In genomic region chr2:29765711-29766110, GRCh38 we compare ENCODE assay signal across 16 cellular contexts.
"Had no signal": no experiment of that assay in that cellular context is flagged by ENCODE, and none has a peak within 500 bp of the region (broad histone marks: within the 10 kb centered on the region; RNA-seq: fewer than 3 reads in every experiment).

No MANE protein-coding gene starts in this region.

- H3K36me3 ChIP-seq: lower lobe of right lung, ovary, right lobe of liver, spleen had no signal

- H3K9me3 ChIP-seq: lower lobe of right lung, ovary, right lobe of liver, spleen, testis had no signal

- H3K27me3 ChIP-seq: ovary, right lobe of liver, testis had no signal

- FAIRE-seq: colon had no signal

- H3K4me1 ChIP-seq: lower lobe of right lung, right lobe of liver, spleen, testis had no signal

- ATAC-seq: left cardiac atrium; lower lobe of right lung; natural killer cell; right lobe of liver; stimulated activated memory B cell treated with anti-CD40 and anti-IgM and Interleukin-4, amounts not matched to agents 10 μg/mL and 1 μg/mL and 100 μg/mL, for 72 hours had no signal

- DNase-seq: activated CD4-positive, CD25-positive, alpha-beta regulatory T cell treated with anti-CD3 and anti-CD28 coated beads, Interleukin-2, amount 50 U/mL, for 72 hours; activated CD8-positive, alpha-beta memory T cell treated with anti-CD3 and anti-CD28 coated beads for 24 hours; amygdala; caudate nucleus; endodermal cell; left cardiac atrium; lower lobe of right lung; natural killer cell; ovary; right lobe of liver; spleen; stimulated activated CD4-positive, alpha-beta T cell treated with anti-CD3 and anti-CD28 coated beads, Interleukin-4, amount 100 ng/mL, for 4 hours; T-helper 2 cell; testis had no signal

- H3K4me3 ChIP-seq: lower lobe of right lung, ovary, right lobe of liver, spleen, testis had no signal
